8 cellular contexts compared by ENCODE assay signal in genomic region chr2:109513749-109514588, GRCh38.
DNase-seq lines count a peak whose midpoint lies in the region; ATAC-seq and TF ChIP-seq lines count a peak whose summit lies in the region.

No MANE protein-coding gene starts in this region.

- H3K36me3 ChIP-seq in left ventricle myocardium inferior (no peaks in the 10 kb centered on the region), stomach smooth muscle (ENCODE audit: control insufficient read depth in 2 of 2, insufficient read depth in 2 of 2, low read length in 2 of 2) (no peaks in the 10 kb centered on the region)

- H3K4me1 ChIP-seq in left ventricle myocardium inferior (peaks cover 3% of the 10 kb centered on the region), stomach smooth muscle (ENCODE audit: control insufficient read depth, insufficient read depth, low read length) (peaks cover 38% of the 10 kb centered on the region)

- H3K27me3 ChIP-seq in left ventricle myocardium inferior (ENCODE audit: low read depth) (no peaks in the 10 kb centered on the region), stomach smooth muscle (ENCODE audit: control insufficient read depth in 1 of 2, insufficient read depth in 2 of 2, low read length in 2 of 2) (no peaks in the 10 kb centered on the region)

- peak; percentile 71 for ATAC-seq in HG02798 (IDR thresholded peaks at IDR 0.05; ENCODE audit: poor library complexity, unreplicated experiment)

- H3K4me3 ChIP-seq in left ventricle myocardium inferior (no peak overlapping the region), stomach smooth muscle (ENCODE audit: low read length in 2 of 2) (peak overlapping the region in 1 of 2 donors; percentile 57)

- H3K9ac ChIP-seq in stomach smooth muscle (ENCODE audit: low read length in 2 of 2) = peak overlapping the region; percentile 63 to 82

- peak; percentile 32 for DNase-seq in NK-92 treated with Interleukin-12 subunit alpha and Interleukin-12 subunit beta, amount 100 ng/mL, for 24 hours (lab: John Stamatoyannopoulos, UW)
- no peak for DNase-seq in NK-92 (lab: John Stamatoyannopoulos, UW; ENCODE audit: unreplicated experiment)
- DNase-seq in SW480 (ENCODE audit: low spot score) = peak; percentile 62
- DNase-seq in left ventricle myocardium inferior = no peak
- DNase-seq in substantia nigra (lab: John Stamatoyannopoulos, UW) = no peak
- DNase-seq in germinal center (ENCODE audit: low spot score) = no peak

- H3K9me3 ChIP-seq in left ventricle myocardium inferior (replicated peaks) (peaks cover 4% of the 10 kb centered on the region), stomach smooth muscle (ENCODE audit: control insufficient read depth in 2 of 2, low read length in 2 of 2) (no peaks in the 10 kb centered on the region)

- peak overlapping the region; percentile 73 for H3K27ac ChIP-seq in left ventricle myocardium inferior (replicated peaks)
- H3K27ac ChIP-seq in stomach smooth muscle (ENCODE audit: low read length) = peak overlapping the region; percentile 96
- no peak overlapping the region for H3K27ac ChIP-seq in substantia nigra (ENCODE audit: low read depth, low read length, poor library complexity, severe bottlenecking)

- intact Hi-C loops in left ventricle myocardium inferior (cut with micrococcal nuclease) = loop anchor here (5.0 kb wide), 1 partner anchor 387 kb away; the partner anchor contains the start of gene SH3RF3

- no peak for TF ChIP-seq CTCF in left ventricle myocardium inferior (IDR thresholded peaks at IDR 0.05; ENCODE audit: borderline replicate concordance)

Comparison
In these comparisons a context has a peak if more than half of its experiments do, and no peak if none do; other contexts are left out.
1. DNase-seq: peak in NK-92 treated with Interleukin-12 subunit alpha and Interleukin-12 subunit beta, amount 100 ng/mL, for 24 hours (single experiment) and SW480 (single experiment); none in NK-92 (single experiment), left ventricle myocardium inferior (single experiment), substantia nigra (0 of 49) and germinal center (single experiment).